ENCODE assay signal across 8 cellular contexts in the genomic region with DNA sequence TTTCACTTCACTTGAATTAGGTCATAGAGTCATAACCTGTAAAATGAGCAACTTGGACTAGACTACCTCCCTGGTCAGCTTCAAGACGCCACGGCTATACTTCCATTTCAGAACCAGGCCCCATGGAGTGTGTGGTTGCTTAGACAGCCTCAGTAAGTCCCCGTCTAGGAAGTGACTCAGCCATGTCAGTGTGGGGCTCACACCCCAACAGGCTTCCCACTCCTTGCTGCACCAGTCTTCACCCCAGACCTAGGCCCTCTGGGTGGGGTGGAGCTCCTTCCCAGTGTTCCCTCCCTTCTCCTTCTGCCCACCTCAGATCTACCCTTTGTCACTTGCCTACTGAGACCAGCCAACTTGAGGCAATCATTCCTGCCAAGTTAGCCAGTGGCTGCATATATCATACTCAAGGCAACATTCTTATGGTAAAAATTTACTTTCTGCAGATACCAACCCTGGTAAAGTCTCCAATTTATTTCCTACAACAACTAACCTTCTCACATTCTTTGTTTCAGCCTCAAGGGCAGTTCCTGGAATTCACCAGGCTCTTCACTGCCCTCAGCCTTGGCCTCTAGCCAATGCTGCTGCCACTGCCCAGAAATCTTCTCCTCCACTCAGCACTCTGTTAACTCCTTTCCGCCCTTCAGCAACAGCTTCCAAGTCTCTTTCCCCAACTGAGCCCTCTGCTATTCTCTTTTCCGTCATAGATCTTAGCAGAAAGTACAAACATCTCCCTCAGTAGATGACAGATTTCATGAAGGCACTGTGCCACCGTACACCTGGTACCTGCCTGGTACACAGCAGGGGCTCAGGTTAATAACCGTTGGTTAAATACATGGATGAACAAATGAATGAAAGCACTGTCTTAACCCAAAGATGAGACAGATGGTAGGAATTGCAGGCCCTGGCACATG. TPM values are rescaled to one million over a fixed set of nuclear protein-coding genes. Genes with fewer than 3 reads are reported as not detected.
DNase-seq lines count a peak whose midpoint lies in the region; ATAC-seq and TF ChIP-seq lines count a peak whose summit lies in the region.

No MANE protein-coding gene starts in this region.

- no peaks in the 10 kb centered on the region for H3K36me3 Mint-ChIP-seq in activated T-cell treated with anti-CD3 and anti-CD28 coated beads, Interleukin-2, amount 50 U/mL, for 24 hours (ENCODE audit: low read depth)

- no peak for ATAC-seq in GM18909 (IDR thresholded peaks at IDR 0.05; ENCODE audit: poor library complexity, unreplicated experiment)

- in situ Hi-C loops in KBM-7 (cut with MboI; ENCODE audit: low pct_unique_long_range_greater_than_20kb, low sequenced_read_pairs), result no loop called here

- TF ChIP-seq CTCF in RWPE1 (conservative IDR thresholded peaks at IDR 0.05; ENCODE audit: low read depth) (no peak), cardiac muscle cell (IDR thresholded peaks at IDR 0.05; ENCODE audit: low read depth, low read length) (no peak)

- H3K4me3 Mint-ChIP-seq in activated T-cell treated with anti-CD3 and anti-CD28 coated beads, Interleukin-2, amount 50 U/mL, for 24 hours, result no peak overlapping the region

- no peak overlapping the region for H3K27ac Mint-ChIP-seq in activated T-cell treated with anti-CD3 and anti-CD28 coated beads, Interleukin-2, amount 50 U/mL, for 24 hours

- DNase-seq in KBM-7 (peak; percentile 40), RWPE1 (ENCODE audit: low spot score) (no peak), cardiac muscle cell (ENCODE audit: low read depth in 1 of 2, low spot score in 1 of 2) (peak; percentile 65 to 95), occipital lobe (lab: John Stamatoyannopoulos, UW) (no peak), KG1 (lab: John Stamatoyannopoulos, UW) (no peak)
- no peak for DNase-seq in activated T-cell treated with anti-CD3 and anti-CD28 coated beads, Interleukin-2, amount 50 U/mL, for 24 hours

- no peaks in the 10 kb centered on the region for H3K27me3 Mint-ChIP-seq in activated T-cell treated with anti-CD3 and anti-CD28 coated beads, Interleukin-2, amount 50 U/mL, for 24 hours

- H3K4me1 ChIP-seq in cardiac muscle cell (ENCODE audit: low read depth) (peaks cover 52% of the 10 kb centered on the region), skeletal muscle tissue (ENCODE audit: control insufficient read depth in 3 of 3, insufficient read depth in 3 of 3, low read length in 3 of 3) (peaks cover 15 to 32% (median 21%) of the 10 kb centered on the region in 3 donors)

- peak overlapping the region; percentile 16; the same call in 1 of the 2 replicates for H3K27ac ChIP-seq in RWPE1
- peak overlapping the region; percentile 93 for H3K27ac ChIP-seq in cardiac muscle cell
- peak overlapping the region; percentile 49 for H3K27ac ChIP-seq in skeletal muscle tissue (ENCODE audit: low read depth, low read length)

- POLR2A ChIA-PET in RWPE1 (lab: Yijun Ruan, JAX; ENCODE audit: low non-redundant PET), result no interaction called here

- H3K4me3 ChIP-seq in cardiac muscle cell, result no peak overlapping the region
- H3K4me3 ChIP-seq in skeletal muscle tissue (ENCODE audit: low read length in 3 of 3), result peak overlapping the region in 2 of 3 donors; percentile 30 to 37

- CTCF ChIA-PET in RWPE1 (lab: Yijun Ruan, JAX), result interaction anchor here (0.6 kb wide), 1 partner anchor 314 kb away, joined by 3 read pairs; no protein-coding TSS in a partner anchor

- H3K27me3 ChIP-seq in cardiac muscle cell (no peaks in the 10 kb centered on the region), skeletal muscle tissue (ENCODE audit: control insufficient read depth in 3 of 3, insufficient read depth in 3 of 3, low read length in 3 of 3) (no peaks in the 10 kb centered on the region)

- H3K9me3 Mint-ChIP-seq in activated T-cell treated with anti-CD3 and anti-CD28 coated beads, Interleukin-2, amount 50 U/mL, for 24 hours, result no peaks in the 10 kb centered on the region

- no peak overlapping the region for H3K9ac ChIP-seq in skeletal muscle tissue (ENCODE audit: low read depth in 1 of 3, low read length in 3 of 3)

- no peaks in the 10 kb centered on the region for H3K36me3 ChIP-seq in cardiac muscle cell
- H3K36me3 ChIP-seq in skeletal muscle tissue (ENCODE audit: control insufficient read depth in 3 of 3, insufficient read depth in 3 of 3, low read length in 3 of 3), result no peaks in the 10 kb centered on the region

- H3K9me3 ChIP-seq in cardiac muscle cell (ENCODE audit: low read depth) (no peaks in the 10 kb centered on the region), skeletal muscle tissue (ENCODE audit: control insufficient read depth in 3 of 3, low read length in 3 of 3) (no peaks in the 10 kb centered on the region)

- H3K4me1 Mint-ChIP-seq in activated T-cell treated with anti-CD3 and anti-CD28 coated beads, Interleukin-2, amount 50 U/mL, for 24 hours (ENCODE audit: low read depth), result peaks cover 28% of the 10 kb centered on the region

RNA-seq across cellular contexts. Expression of a gene that starts 31.3 kb away (rescaled TPM):
- total RNA-seq in cardiac muscle cell (29.8 and 46.7 TPM in 2 replicates), skeletal muscle tissue (10.4 TPM), occipital lobe (76.6 TPM)
- 18.6 and 29.5 TPM in 2 replicates for polyA plus RNA-seq in cardiac muscle cell

Comparison
In these comparisons a context has a peak if more than half of its experiments do, and no peak if none do; other contexts are left out.
1. DNase-seq: peak in KBM-7 (single experiment) and cardiac muscle cell (2 of 2); none in RWPE1 (single experiment), occipital lobe (single experiment), activated T-cell treated with anti-CD3 and anti-CD28 coated beads, Interleukin-2, amount 50 U/mL, for 24 hours (single experiment) and KG1 (single experiment).
2. H3K27ac ChIP-seq: peak in every context shown above with its lines; median percentile 93 in cardiac muscle cell; 49 in skeletal muscle tissue; 16 in RWPE1.